ENCODE assay signal across 18 cellular contexts in genomic region chr3:135453333-135453732, GRCh38.
A peak's percentile ranks its signal among the peaks of the same experiment; 100 is the strongest.
DNase-seq lines count a peak whose midpoint lies in the region; ATAC-seq and TF ChIP-seq lines count a peak whose summit lies in the region.
"Had no signal": no experiment of that assay in that cellular context is flagged by ENCODE, and none has a peak within 500 bp of the region (broad histone marks: within the 10 kb centered on the region; RNA-seq: fewer than 3 reads in every experiment).

No MANE protein-coding gene starts in this region.

- H3K4me1 Mint-ChIP-seq in GM23338 = peaks cover 19% of the 10 kb centered on the region; the same call in 2 of the 3 replicates
- H3K4me1 Mint-ChIP-seq: CD4-positive, alpha-beta memory T cell had no signal

- ATAC-seq in GM23338 = no peak
- ATAC-seq: A549 had no signal

- peaks cover 19% of the 10 kb centered on the region for H3K9me3 ChIP-seq in WERI-Rb-1 (ENCODE audit: severe bottlenecking)
- no peaks in the 10 kb centered on the region for H3K9me3 ChIP-seq in left ventricle myocardium inferior (replicated peaks)
- H3K9me3 ChIP-seq: A549, HAP-1 had no signal

- H3K9me2 ChIP-seq in GM23338 (ENCODE audit: insufficient read depth) = no peaks in the 10 kb centered on the region; the same call in 1 of the 2 replicates

- no peaks in the 10 kb centered on the region for H4K20me1 ChIP-seq in GM23338 (replicated peaks; ENCODE audit: insufficient read depth)

- H3K36me3 ChIP-seq in GM23338 (ENCODE audit: insufficient read depth) (no peaks in the 10 kb centered on the region), WERI-Rb-1 (no peaks in the 10 kb centered on the region), left ventricle myocardium inferior (no peaks in the 10 kb centered on the region)
- H3K36me3 ChIP-seq: HAP-1 had no signal

- H3K4me2 ChIP-seq in GM23338 = no peak overlapping the region
- H3K4me2 ChIP-seq: A549 had no signal

- intact Hi-C loops in left ventricle myocardium inferior (cut with micrococcal nuclease) = no loop called here

- DNase-seq in DMS 273 (lab: John Stamatoyannopoulos, UW; ENCODE audit: unreplicated experiment) (peak; percentile 18), DMS 273 treated with DMSO at 0.1 percent for 48 hours (lab: John Stamatoyannopoulos, UW) (no peak), GM23338 (ENCODE audit: low spot score) (no peak), WERI-Rb-1 (peak; percentile 79), left ventricle myocardium inferior (no peak), GM10266 (ENCODE audit: extremely low spot score) (no peak)
- DNase-seq: C1 segment of cervical spinal cord; Calu3; CD4-positive, alpha-beta memory T cell; COR-L47; DMS79; EL; GDM1; GOT3; HFFc6 had no signal

- H3K4me1 ChIP-seq in GM23338 (ENCODE audit: insufficient read depth) (no peaks in the 10 kb centered on the region), left ventricle myocardium inferior (no peaks in the 10 kb centered on the region)
- H3K4me1 ChIP-seq: A549, HAP-1 had no signal

- H3F3A ChIP-seq in GM23338 (replicated peaks; ENCODE audit: low read depth) = no peaks in the 10 kb centered on the region

- peaks cover 1% of the 10 kb centered on the region for H3K27me3 Mint-ChIP-seq in GM23338 (ENCODE audit: insufficient read depth, low read depth, poor library complexity)

- no peaks in the 10 kb centered on the region for H3K79me2 ChIP-seq in GM23338 (replicated peaks; ENCODE audit: insufficient read depth)

- H2AFZ ChIP-seq in GM23338 = peak overlapping the region; percentile 43; the same call in 1 of the 2 replicates

- TF ChIP-seq CTCF in GM23338 (conservative IDR thresholded peaks at IDR 0.05; ENCODE audit: low read depth in 2 of 2) (no peak), WERI-Rb-1 (IDR thresholded peaks at IDR 0.05; ENCODE audit: low read depth, low read length) (no peak), left ventricle myocardium inferior (IDR thresholded peaks at IDR 0.05; ENCODE audit: borderline replicate concordance) (no peak), GM10266 (IDR thresholded peaks at IDR 0.05; ENCODE audit: control insufficient read depth, insufficient read depth, low read depth, missing control alignments) (no peak)

- H3K27ac Mint-ChIP-seq in GM23338 = no peak overlapping the region
- H3K27ac Mint-ChIP-seq: CD4-positive, alpha-beta memory T cell; HFFc6 had no signal

- H3K36me3 Mint-ChIP-seq in GM23338 (ENCODE audit: low read depth) = no peaks in the 10 kb centered on the region; the same call in 2 of the 3 replicates
- H3K36me3 Mint-ChIP-seq: CD4-positive, alpha-beta memory T cell had no signal

- H3K4me3 Mint-ChIP-seq in GM23338 = no peak overlapping the region
- H3K4me3 Mint-ChIP-seq: CD4-positive, alpha-beta memory T cell; HFFc6 had no signal

- no peak overlapping the region for H3K27ac ChIP-seq in GM23338 (ENCODE audit: low read depth)
- peak overlapping the region; percentile 75 for H3K27ac ChIP-seq in WERI-Rb-1
- H3K27ac ChIP-seq in left ventricle myocardium inferior (replicated peaks) = no peak overlapping the region
- H3K27ac ChIP-seq: 22Rv1, A549 had no signal

- no peak overlapping the region for H3K4me3 ChIP-seq in GM23338
- peak overlapping the region; percentile 8 for H3K4me3 ChIP-seq in WERI-Rb-1 (ENCODE audit: low read depth, low read length)
- no peak overlapping the region for H3K4me3 ChIP-seq in left ventricle myocardium inferior
- H3K4me3 ChIP-seq: A549, HAP-1 had no signal

- H3K9me3 Mint-ChIP-seq in GM23338 = peaks cover 5% of the 10 kb centered on the region; the same call in 2 of the 3 replicates

- H3K27me3 ChIP-seq in GM23338 (ENCODE audit: insufficient read depth) (no peaks in the 10 kb centered on the region), WERI-Rb-1 (ENCODE audit: insufficient read depth, low read depth, severe bottlenecking) (no peaks in the 10 kb centered on the region), left ventricle myocardium inferior (ENCODE audit: low read depth) (peaks cover 75% of the 10 kb centered on the region)

TF ChIP-seq in GM23338, 12 proteins besides CTCF, POLR2A, EP300 and RAD21:
- TF ChIP-seq, protein P1, sequence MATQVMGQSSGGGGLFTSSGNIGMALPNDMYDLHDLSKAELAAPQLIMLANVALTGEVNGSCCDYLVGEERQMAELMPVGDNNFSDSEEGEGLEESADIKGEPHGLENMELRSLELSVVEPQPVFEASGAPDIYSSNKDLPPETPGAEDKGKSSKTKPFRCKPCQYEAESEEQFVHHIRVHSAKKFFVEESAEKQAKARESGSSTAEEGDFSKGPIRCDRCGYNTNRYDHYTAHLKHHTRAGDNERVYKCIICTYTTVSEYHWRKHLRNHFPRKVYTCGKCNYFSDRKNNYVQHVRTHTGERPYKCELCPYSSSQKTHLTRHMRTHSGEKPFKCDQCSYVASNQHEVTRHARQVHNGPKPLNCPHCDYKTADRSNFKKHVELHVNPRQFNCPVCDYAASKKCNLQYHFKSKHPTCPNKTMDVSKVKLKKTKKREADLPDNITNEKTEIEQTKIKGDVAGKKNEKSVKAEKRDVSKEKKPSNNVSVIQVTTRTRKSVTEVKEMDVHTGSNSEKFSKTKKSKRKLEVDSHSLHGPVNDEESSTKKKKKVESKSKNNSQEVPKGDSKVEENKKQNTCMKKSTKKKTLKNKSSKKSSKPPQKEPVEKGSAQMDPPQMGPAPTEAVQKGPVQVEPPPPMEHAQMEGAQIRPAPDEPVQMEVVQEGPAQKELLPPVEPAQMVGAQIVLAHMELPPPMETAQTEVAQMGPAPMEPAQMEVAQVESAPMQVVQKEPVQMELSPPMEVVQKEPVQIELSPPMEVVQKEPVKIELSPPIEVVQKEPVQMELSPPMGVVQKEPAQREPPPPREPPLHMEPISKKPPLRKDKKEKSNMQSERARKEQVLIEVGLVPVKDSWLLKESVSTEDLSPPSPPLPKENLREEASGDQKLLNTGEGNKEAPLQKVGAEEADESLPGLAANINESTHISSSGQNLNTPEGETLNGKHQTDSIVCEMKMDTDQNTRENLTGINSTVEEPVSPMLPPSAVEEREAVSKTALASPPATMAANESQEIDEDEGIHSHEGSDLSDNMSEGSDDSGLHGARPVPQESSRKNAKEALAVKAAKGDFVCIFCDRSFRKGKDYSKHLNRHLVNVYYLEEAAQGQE (IDR thresholded peaks at IDR 0.05; ENCODE audit: unreplicated experiment) = no peak
- TF ChIP-seq EZH2 (IDR thresholded peaks at IDR 0.05; ENCODE audit: low read depth, unreplicated experiment) = no peak

Comparison
In these comparisons a context has a peak if more than half of its experiments do, and no peak if none do; other contexts are left out.
1. DNase-seq: peak in DMS 273 (single experiment) and WERI-Rb-1 (single experiment); none in DMS 273 treated with DMSO at 0.1 percent for 48 hours (single experiment), GM23338 (single experiment), left ventricle myocardium inferior (single experiment) and GM10266 (single experiment).